Comparison of ENCODE assay signal across 23 cellular contexts in the genomic region with DNA sequence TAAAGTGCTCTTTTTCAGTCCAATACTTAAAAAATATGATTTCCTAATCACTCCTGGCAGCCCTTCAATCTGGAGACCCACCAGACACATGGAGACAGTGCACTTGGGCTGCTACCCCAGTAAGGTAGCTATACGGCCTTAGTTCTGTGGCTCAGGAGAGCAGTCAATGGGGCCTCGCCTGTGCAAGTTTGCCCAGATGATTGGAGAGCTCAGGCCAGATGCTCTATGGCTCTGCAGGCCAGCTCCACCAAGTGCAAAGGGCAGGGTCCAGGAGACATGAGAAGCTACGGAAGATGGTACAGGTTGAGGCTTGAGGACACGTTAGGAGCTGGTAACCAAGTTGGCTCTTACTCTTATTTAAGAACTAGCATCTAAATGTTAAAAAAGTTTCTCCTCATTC. TPM values are rescaled to one million over a fixed set of nuclear protein-coding genes. Genes with fewer than 3 reads are reported as not detected.
A peak's percentile ranks its signal among the peaks of the same experiment; 100 is the strongest.
DNase-seq lines count a peak whose midpoint lies in the region; ATAC-seq, FAIRE-seq and TF ChIP-seq lines count a peak whose summit lies in the region.
"Had no signal": no experiment of that assay in that cellular context is flagged by ENCODE, and none has a peak within 500 bp of the region (broad histone marks: within the 10 kb centered on the region; RNA-seq: fewer than 3 reads in every experiment).

No MANE protein-coding gene starts in this region.

- H3K36me3 ChIP-seq in colonic mucosa (peaks cover 1% of the 10 kb centered on the region), aorta (ENCODE audit: control insufficient read depth in 1 of 2, insufficient read depth in 2 of 2, low read length in 1 of 2) (peaks cover 3 to 6% of the 10 kb centered on the region in 2 donors)

- no peak overlapping the region for H3K9ac ChIP-seq in colonic mucosa (ENCODE audit: low read depth in 2 of 2, low read length in 2 of 2)

- no peaks in the 10 kb centered on the region for H3K27me3 ChIP-seq in CD4-positive, alpha-beta T cell (ENCODE audit: control insufficient read depth, insufficient read depth, low read length)
- H3K27me3 ChIP-seq in colonic mucosa, result no peaks in the 10 kb centered on the region
- H3K27me3 ChIP-seq in aorta (ENCODE audit: control insufficient read depth in 1 of 2, insufficient read depth in 2 of 2, low read length in 1 of 2), result no peaks in the 10 kb centered on the region
- H3K27me3 ChIP-seq: thyroid gland had no signal

- no peak for FAIRE-seq in H54 (lab: Jason Lieb, UNC)
- FAIRE-seq: G401.6 had no signal

- H3K4me1 ChIP-seq in colonic mucosa, result no peaks in the 10 kb centered on the region
- H3K4me1 ChIP-seq in aorta (ENCODE audit: control insufficient read depth in 1 of 2, insufficient read depth in 2 of 2, low read length in 2 of 2), result no peaks in the 10 kb centered on the region
- H3K4me1 ChIP-seq: thyroid gland had no signal

- no peak overlapping the region for H3K4me3 ChIP-seq in colonic mucosa
- no peak overlapping the region for H3K4me3 ChIP-seq in aorta (ENCODE audit: low read length in 2 of 2)
- H3K4me3 ChIP-seq: thyroid gland had no signal

- no peaks in the 10 kb centered on the region for H3K27me3 Mint-ChIP-seq in CD4-positive, alpha-beta T cell
- no peaks in the 10 kb centered on the region for H3K27me3 Mint-ChIP-seq in natural killer cell treated with Interleukin-12 subunit alpha and Interleukin-12 subunit beta and Interleukin-15 and Interleukin-18, amount 100 ng/mL, for 72 hours
- H3K27me3 Mint-ChIP-seq: activated B cell treated with CpG ODN at 0.5 μM for 24 hours had no signal

- H3K4me3 Mint-ChIP-seq in CD4-positive, alpha-beta T cell, result no peak overlapping the region
- H3K4me3 Mint-ChIP-seq in natural killer cell treated with Interleukin-12 subunit alpha and Interleukin-12 subunit beta and Interleukin-15 and Interleukin-18, amount 100 ng/mL, for 72 hours, result no peak overlapping the region
- H3K4me3 Mint-ChIP-seq: activated B cell treated with CpG ODN at 0.5 μM for 24 hours; activated T-cell treated with anti-CD3 and anti-CD28 coated beads, Interleukin-2, amount 50 U/mL, for 4 hours; HFFc6 had no signal

- no peak for TF ChIP-seq CTCF in CD4-positive, alpha-beta T cell (IDR thresholded peaks at IDR 0.05)
- no peak for TF ChIP-seq CTCF in colonic mucosa (IDR thresholded peaks at IDR 0.05)

- no peaks in the 10 kb centered on the region for H3K9me3 ChIP-seq in CD4-positive, alpha-beta T cell (ENCODE audit: control insufficient read depth, low read length)
- H3K9me3 ChIP-seq in colonic mucosa (no peaks in the 10 kb centered on the region), aorta (ENCODE audit: control insufficient read depth, low read length) (no peaks in the 10 kb centered on the region)
- H3K9me3 ChIP-seq: thyroid gland had no signal

- CTCF ChIA-PET in CD4-positive, alpha-beta T cell (lab: Charles Lee), result no interaction called here

- H3K27ac Mint-ChIP-seq in CD4-positive, alpha-beta T cell, result peak overlapping the region; percentile 66
- peak overlapping the region; percentile 14 to 54 for H3K27ac Mint-ChIP-seq in natural killer cell treated with Interleukin-12 subunit alpha and Interleukin-12 subunit beta and Interleukin-15 and Interleukin-18, amount 100 ng/mL, for 72 hours
- H3K27ac Mint-ChIP-seq: activated B cell treated with CpG ODN at 0.5 μM for 24 hours, HFFc6 had no signal

- WGBS in aorta, 2 donors, result 88 to 90% methylated on average over 4 of the region's 4 CpGs

- POLR2A ChIA-PET in CD4-positive, alpha-beta T cell (lab: Charles Lee), result interaction anchor here (0.8 to 1.6 kb wide), 4 partner anchors 21 to 77 kb away, joined by 3 to 5 read pairs (median 4); no protein-coding TSS in a partner anchor

- peaks cover 46% of the 10 kb centered on the region for H3K4me1 Mint-ChIP-seq in CD4-positive, alpha-beta T cell (ENCODE audit: low read depth)
- H3K4me1 Mint-ChIP-seq in natural killer cell treated with Interleukin-12 subunit alpha and Interleukin-12 subunit beta and Interleukin-15 and Interleukin-18, amount 100 ng/mL, for 72 hours (ENCODE audit: low read depth in 2 of 2), result peaks cover 13 to 19% of the 10 kb centered on the region in 2 donors
- H3K4me1 Mint-ChIP-seq: activated B cell treated with CpG ODN at 0.5 μM for 24 hours had no signal

- peak; percentile 15 for DNase-seq in DMS 273 (lab: John Stamatoyannopoulos, UW; ENCODE audit: unreplicated experiment)
- no peak for DNase-seq in DMS 273 treated with DMSO at 0.1 percent for 48 hours (lab: John Stamatoyannopoulos, UW)
- DNase-seq in CD4-positive, alpha-beta T cell, result no peak
- peak; percentile 39 for DNase-seq in colonic mucosa
- no peak for DNase-seq in natural killer cell treated with Interleukin-12 subunit alpha and Interleukin-12 subunit beta and Interleukin-15 and Interleukin-18, amount 100 ng/mL, for 72 hours (ENCODE audit: low spot score)
- DNase-seq in aorta, result no peak
- DNase-seq in H54 (ENCODE audit: insufficient read length, low spot score), result no peak
- DNase-seq in HK-2 (ENCODE audit: unreplicated experiment), result no peak
- DNase-seq: activated B cell treated with CpG ODN at 0.5 μM for 24 hours; activated T-cell treated with anti-CD3 and anti-CD28 coated beads, Interleukin-2, amount 50 U/mL, for 4 hours; cerebellar nuclear complex; DMS53; HFFc6; KBM-7; mesenchymal stem cell; NCI-H1417 treated with DMSO at 0.1 percent for 48 hours; NCI-H774; stimulated activated CD4-positive, alpha-beta T cell treated with anti-CD3 and anti-CD28 coated beads, Interleukin-4, amount 100 ng/mL, for 24 hours; stimulated activated naive CD4-positive, alpha-beta T cell; T-helper 9 cell; thyroid gland had no signal

- H3K27ac ChIP-seq in CD4-positive, alpha-beta T cell (ENCODE audit: low read depth, low read length), result no peak overlapping the region
- H3K27ac ChIP-seq in colonic mucosa (peak overlapping the region; percentile 4), aorta (ENCODE audit: low read depth in 1 of 2, low read length in 2 of 2) (no peak overlapping the region)
- H3K27ac ChIP-seq: 22Rv1, thyroid gland had no signal

- no peak for ATAC-seq in CD4-positive, alpha-beta T cell (ENCODE audit: poor library complexity)
- ATAC-seq in natural killer cell treated with Interleukin-12 subunit alpha and Interleukin-12 subunit beta and Interleukin-15 and Interleukin-18, amount 100 ng/mL, for 72 hours, result no peak
- no peak for ATAC-seq in aorta (ENCODE audit: low FRiP score)
- ATAC-seq: activated T-cell treated with anti-CD3 and anti-CD28 coated beads, Interleukin-2, amount 50 U/mL, for 4 hours had no signal

- no peaks in the 10 kb centered on the region for H3K9me3 Mint-ChIP-seq in CD4-positive, alpha-beta T cell
- H3K9me3 Mint-ChIP-seq in natural killer cell treated with Interleukin-12 subunit alpha and Interleukin-12 subunit beta and Interleukin-15 and Interleukin-18, amount 100 ng/mL, for 72 hours, result no peaks in the 10 kb centered on the region
- H3K9me3 Mint-ChIP-seq: activated B cell treated with CpG ODN at 0.5 μM for 24 hours; activated T-cell treated with anti-CD3 and anti-CD28 coated beads, Interleukin-2, amount 50 U/mL, for 4 hours; HFFc6 had no signal

- TF ChIP-seq POLR2A in H54 (IDR thresholded peaks at IDR 0.05; ENCODE audit: low read depth, low read length), result no peak

- intact Hi-C loops in CD4-positive, alpha-beta T cell (cut with DNase I, micrococcal nuclease), result no loop called here
- intact Hi-C loops in colonic mucosa (cut with DNase I), result no loop called here
- intact Hi-C loops in aorta (cut with DNase I), result no loop called here

- H3K36me3 Mint-ChIP-seq in CD4-positive, alpha-beta T cell (ENCODE audit: low read depth), result peaks cover 87% of the 10 kb centered on the region
- peaks cover 15% of the 10 kb centered on the region for H3K36me3 Mint-ChIP-seq in natural killer cell treated with Interleukin-12 subunit alpha and Interleukin-12 subunit beta and Interleukin-15 and Interleukin-18, amount 100 ng/mL, for 72 hours

RNA-seq across cellular contexts. Expression of a gene that starts 30.7 kb away (rescaled TPM):
- 10 to 100 TPM; 47.0 to 48.4 TPM for total RNA-seq in CD4-positive, alpha-beta T cell
- total RNA-seq in colonic mucosa (10 to 100 TPM; 55.9 to 83.4 TPM), aorta (10 to 100 TPM; 25.2 to 38.0 TPM)
- total RNA-seq in natural killer cell treated with Interleukin-12 subunit alpha and Interleukin-12 subunit beta and Interleukin-15 and Interleukin-18, amount 100 ng/mL, for 72 hours, result 10 to 100 TPM; 26.4 to 32.5 TPM
- polyA plus RNA-seq in aorta, result 10 to 100 TPM; 14.9 to 16.2 TPM

Comparison
In these comparisons a context has a peak if more than half of its experiments do, and no peak if none do; other contexts are left out.
1. DNase-seq: peak in DMS 273 (single experiment) and colonic mucosa (single experiment); none in DMS 273 treated with DMSO at 0.1 percent for 48 hours (single experiment), CD4-positive, alpha-beta T cell (0 of 10), natural killer cell treated with Interleukin-12 subunit alpha and Interleukin-12 subunit beta and Interleukin-15 and Interleukin-18, amount 100 ng/mL, for 72 hours (single experiment), aorta (0 of 2), H54 (single experiment) and HK-2 (single experiment).